In the genomic region with DNA sequence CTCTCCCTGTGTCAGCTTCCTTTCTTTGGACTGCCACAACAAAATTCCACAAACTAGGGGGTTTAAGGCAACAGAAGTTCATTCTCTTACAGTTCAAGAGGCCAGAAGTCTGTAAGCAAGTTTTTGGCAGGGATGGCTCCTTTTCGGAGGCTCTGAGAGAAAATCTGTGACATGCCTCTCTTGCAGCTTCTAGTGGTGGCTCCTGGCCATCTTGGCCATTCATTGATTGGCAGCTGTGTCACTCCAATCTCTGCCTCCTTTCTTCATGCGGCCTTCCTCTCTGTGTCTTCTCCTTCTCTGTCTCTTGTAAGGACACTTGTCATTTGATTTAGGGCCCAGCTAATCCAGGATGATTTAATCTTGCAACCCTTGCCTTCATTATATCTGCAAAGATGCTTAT, we compare ENCODE assay signal across 21 cellular contexts. TPM values are rescaled to one million over a fixed set of nuclear protein-coding genes. Genes with fewer than 3 reads are reported as not detected.
DNase-seq lines count a peak whose midpoint lies in the region; TF ChIP-seq lines count a peak whose summit lies in the region.
"Had no signal": no experiment of that assay in that cellular context is flagged by ENCODE, and none has a peak within 500 bp of the region (broad histone marks: within the 10 kb centered on the region; RNA-seq: fewer than 3 reads in every experiment).

No MANE protein-coding gene starts in this region.

- H3K27me3 Mint-ChIP-seq in endodermal cell (ENCODE audit: insufficient read depth) (peaks cover 100% of the 10 kb centered on the region), osteocyte (ENCODE audit: unreplicated experiment) (peaks cover 94% of the 10 kb centered on the region)

- H3K36me3 ChIP-seq in endodermal cell (ENCODE audit: control insufficient read depth, insufficient read depth, low read length) (no peaks in the 10 kb centered on the region), sigmoid colon (no peaks in the 10 kb centered on the region)
- H3K36me3 ChIP-seq: BLaER1 had no signal

- no peak overlapping the region for H3K9ac ChIP-seq in endodermal cell (ENCODE audit: extremely low read depth, low read length, poor library complexity, severe bottlenecking)
- H3K9ac ChIP-seq: BLaER1, GM23248 had no signal

- H3K27me3 ChIP-seq in endodermal cell (ENCODE audit: control insufficient read depth, insufficient read depth, low read length, poor library complexity, severe bottlenecking) (peaks cover 100% of the 10 kb centered on the region), sigmoid colon (peaks cover 38 to 100% (median 72%) of the 10 kb centered on the region in 3 donors)

- TF ChIP-seq POLR2A in sigmoid colon (IDR thresholded peaks at IDR 0.05), result no peak

- H3K36me3 Mint-ChIP-seq in endodermal cell (ENCODE audit: low read depth) (no peaks in the 10 kb centered on the region), osteocyte (ENCODE audit: unreplicated experiment) (no peaks in the 10 kb centered on the region)
- H3K36me3 Mint-ChIP-seq: CD14-positive monocyte; CD4-positive, alpha-beta memory T cell had no signal

- H3K4me1 ChIP-seq in endodermal cell (ENCODE audit: control insufficient read depth, insufficient read depth, low read length) (no peaks in the 10 kb centered on the region), sigmoid colon (peaks cover 0 to 20% (median 16%) of the 10 kb centered on the region in 4 donors)
- H3K4me1 ChIP-seq: BLaER1 had no signal

- H3K4me1 Mint-ChIP-seq in endodermal cell, result peaks cover 16% of the 10 kb centered on the region
- peaks cover 8% of the 10 kb centered on the region for H3K4me1 Mint-ChIP-seq in osteocyte (ENCODE audit: unreplicated experiment)

- no peak overlapping the region for H3K4me3 ChIP-seq in endodermal cell (ENCODE audit: low read length)
- H3K4me3 ChIP-seq in sigmoid colon, result no peak overlapping the region
- H3K4me3 ChIP-seq: A549, BLaER1, GM23248 had no signal

- no peak overlapping the region for H3K27ac ChIP-seq in endodermal cell (ENCODE audit: low read depth, low read length)
- H3K27ac ChIP-seq in sigmoid colon, result no peak overlapping the region
- H3K27ac ChIP-seq: 22Rv1, A549, BLaER1, GM23248 had no signal

- no peak for TF ChIP-seq EP300 in sigmoid colon (IDR thresholded peaks at IDR 0.05)

- WGBS in endodermal cell (ENCODE audit: insufficient coverage in 1 of 2, insufficient read length in 1 of 2), 2 experiments, result 82 to 91% methylated on average over 2 of the region's 2 CpGs
- 82 to 95% methylated on average over 2 of the region's 2 CpGs for WGBS in sigmoid colon, 2 donors

- DNase-seq in activated CD8-positive, alpha-beta memory T cell treated with anti-CD3 and anti-CD28 coated beads for 24 hours, result peak; percentile 19
- no peak for DNase-seq in activated CD8-positive, alpha-beta memory T cell treated with anti-CD3 and anti-CD28 coated beads, Interleukin-2, amount 50 U/mL, for 48 hours
- DNase-seq in endodermal cell (peak; percentile 7), osteocyte (ENCODE audit: extremely low spot score, unreplicated experiment) (peak; percentile 34), activated gamma-delta T cell treated with Interleukin-2 at 50 U/mL for 16 hours (no peak), sigmoid colon (no peak), SW 1271 (lab: John Stamatoyannopoulos, UW) (no peak)
- DNase-seq: CD4-positive, alpha-beta memory T cell; DMS53; DND-41; EL; GM23248; H7; IMR-90; Karpas-422; KBM-7 had no signal

- H3K27ac Mint-ChIP-seq in endodermal cell, result no peak overlapping the region
- no peak overlapping the region for H3K27ac Mint-ChIP-seq in osteocyte (ENCODE audit: unreplicated experiment)
- H3K27ac Mint-ChIP-seq: CD14-positive monocyte; CD4-positive, alpha-beta memory T cell had no signal

- TF ChIP-seq CTCF in endodermal cell (conservative IDR thresholded peaks at IDR 0.05) (no peak), osteocyte (IDR thresholded peaks at IDR 0.05) (no peak), sigmoid colon (IDR thresholded peaks at IDR 0.05) (no peak)

- H3K9me3 Mint-ChIP-seq in endodermal cell (peaks cover 17% of the 10 kb centered on the region), osteocyte (ENCODE audit: unreplicated experiment) (peaks cover 4% of the 10 kb centered on the region)

- intact Hi-C loops in sigmoid colon (cut with DNase I), result no loop called here

- H3K4me3 Mint-ChIP-seq in endodermal cell (no peak overlapping the region), osteocyte (ENCODE audit: unreplicated experiment) (no peak overlapping the region)
- H3K4me3 Mint-ChIP-seq: CD4-positive, alpha-beta memory T cell had no signal

- H3K9me3 ChIP-seq in endodermal cell (ENCODE audit: control insufficient read depth, low read length), result peaks cover 13% of the 10 kb centered on the region
- H3K9me3 ChIP-seq in sigmoid colon, result peaks cover 0 to 9% (median 1%) of the 10 kb centered on the region in 4 donors

RNA-seq across cellular contexts. Expression of a gene that starts 2.0 kb away (rescaled TPM):
- total RNA-seq in endodermal cell (not detected), osteocyte (not detected in 2 replicates), sigmoid colon (not detected)
- 10.2 TPM for polyA plus RNA-seq in endodermal cell (2013, experiment 1 of 2)
- 7.4 TPM for polyA plus RNA-seq in endodermal cell (2013, experiment 2 of 2)
- not detected for polyA plus RNA-seq in sigmoid colon
- total RNA-seq: CD4-positive, alpha-beta memory T cell; G401; GM23248; H7; IMR-90 had no signal
- polyA plus RNA-seq: A549; CD14-positive monocyte; CD4-positive, alpha-beta memory T cell; GM23248; IMR-90 had no signal

RNA-seq across cellular contexts. Expression of a gene that starts 41.0 kb away (rescaled TPM):
- total RNA-seq in endodermal cell (under 1 TPM; 0.20 to 0.44 TPM), osteocyte (0.16 TPM in 1 of 2 replicates, not detected in the other), sigmoid colon (10 to 100 TPM in 2 of 4 donors, 1 to 10 TPM in 2; 2.2 to 16.1 (median 12.3) TPM)
- 5.7 TPM for polyA plus RNA-seq in endodermal cell (2013, experiment 1 of 2)
- polyA plus RNA-seq in endodermal cell (2013, experiment 2 of 2), result 7.0 TPM
- polyA plus RNA-seq in sigmoid colon, result 10 to 100 TPM; 24.5 to 56.7 (median 46.2) TPM
- total RNA-seq: CD4-positive, alpha-beta memory T cell; G401; IMR-90 had no signal
- polyA plus RNA-seq: CD4-positive, alpha-beta memory T cell; IMR-90 had no signal

Comparison
In these comparisons a context has a peak if more than half of its experiments do, and no peak if none do; other contexts are left out.
1. DNase-seq: peak in activated CD8-positive, alpha-beta memory T cell treated with anti-CD3 and anti-CD28 coated beads for 24 hours (single experiment), endodermal cell (single experiment) and osteocyte (single experiment); none in activated CD8-positive, alpha-beta memory T cell treated with anti-CD3 and anti-CD28 coated beads, Interleukin-2, amount 50 U/mL, for 48 hours (single experiment), activated gamma-delta T cell treated with Interleukin-2 at 50 U/mL for 16 hours (single experiment), sigmoid colon (single experiment) and SW 1271 (0 of 2).